26 cellular contexts compared by ENCODE assay signal in the genomic region with DNA sequence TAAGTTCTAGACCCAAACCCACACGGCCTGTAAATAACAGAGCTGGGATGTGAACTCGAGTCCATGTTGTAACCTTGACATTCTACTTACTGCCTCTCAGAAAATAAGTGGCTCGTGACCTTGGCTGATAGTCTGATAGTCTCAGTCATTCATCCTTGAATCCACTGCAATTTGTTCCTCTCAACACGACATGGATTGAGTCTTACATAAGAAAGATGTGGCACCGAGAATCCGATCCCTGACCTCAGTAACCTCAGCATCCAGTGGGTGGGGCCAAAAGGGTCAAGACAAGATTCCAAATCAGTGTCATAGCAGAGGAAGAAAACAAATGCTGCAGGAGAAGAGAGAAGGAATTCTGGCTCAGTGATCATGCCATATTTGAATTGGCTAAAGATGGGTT.
"Had no signal": no experiment of that assay in that cellular context is flagged by ENCODE, and none has a peak within 500 bp of the region (broad histone marks: within the 10 kb centered on the region; RNA-seq: fewer than 3 reads in every experiment).

No MANE protein-coding gene starts in this region.

- H3K9me3 Mint-ChIP-seq: activated CD4-positive, alpha-beta memory T cell treated with anti-CD3 and anti-CD28 coated beads for 36 hours; activated naive CD8-positive, alpha-beta T cell treated with anti-CD3 and anti-CD28 coated beads for 36 hours; activated T-helper 2 cell treated with anti-CD3 and anti-CD28 coated beads, Interferon-gamma antibody, Interleukin-2, Interleukin-4, amounts not matched to agents 10 μg/mL and 5 μg/mL and 100 μg/mL, durations not matched to agents 14 hours and 24 hours and 36 hours; naive B cell; neural progenitor cell; T-cell had no signal

- H3K36me3 ChIP-seq: neural progenitor cell had no signal

- H3K27ac ChIP-seq: brain microvascular endothelial cell, neural progenitor cell, psoas muscle, spleen, suprapubic skin, tibial artery, upper lobe of right lung, VCaP had no signal

- H3K4me1 ChIP-seq: neural progenitor cell, psoas muscle, suprapubic skin, upper lobe of right lung had no signal

- H3K4me3 Mint-ChIP-seq: activated CD4-positive, alpha-beta memory T cell treated with anti-CD3 and anti-CD28 coated beads for 36 hours; activated naive CD8-positive, alpha-beta T cell treated with anti-CD3 and anti-CD28 coated beads for 36 hours; neural progenitor cell; T-cell had no signal

- FAIRE-seq: astrocyte, islet of Langerhans had no signal

- H3K27ac Mint-ChIP-seq: activated CD4-positive, alpha-beta memory T cell treated with anti-CD3 and anti-CD28 coated beads for 36 hours; activated T-helper 2 cell treated with anti-CD3 and anti-CD28 coated beads, Interferon-gamma antibody, Interleukin-2, Interleukin-4, amounts not matched to agents 10 μg/mL and 5 μg/mL and 100 μg/mL, durations not matched to agents 14 hours and 24 hours and 36 hours; T-cell had no signal

- H3K9me3 ChIP-seq: psoas muscle, spleen, suprapubic skin, tibial artery, upper lobe of right lung had no signal

- ATAC-seq: activated CD4-positive, CD25-positive, alpha-beta regulatory T cell treated with anti-CD3 and anti-CD28 coated beads, Interleukin-2, amount 50 U/mL, for 24 hours; esophagus mucosa; psoas muscle; T-cell had no signal

- H3K4me3 ChIP-seq: neural progenitor cell, psoas muscle, spleen, suprapubic skin, tibial artery, upper lobe of right lung had no signal

- H3K27me3 Mint-ChIP-seq: activated CD4-positive, alpha-beta memory T cell treated with anti-CD3 and anti-CD28 coated beads for 36 hours; activated naive CD8-positive, alpha-beta T cell treated with anti-CD3 and anti-CD28 coated beads for 36 hours; naive B cell; T-cell had no signal

- DNase-seq: activated CD4-positive, alpha-beta memory T cell treated with anti-CD3 and anti-CD28 coated beads for 36 hours; activated CD4-positive, alpha-beta T cell treated with anti-CD3 and anti-CD28 coated beads for 48 hours; activated CD8-positive, alpha-beta memory T cell treated with anti-CD3 and anti-CD28 coated beads, Interleukin-2, amount 50 U/mL, for 4 hours; activated naive CD8-positive, alpha-beta T cell treated with anti-CD3 and anti-CD28 coated beads for 36 hours; activated T-cell treated with anti-CD3 and anti-CD28 coated beads, Interleukin-2, amount 50 U/mL, for 1 hour; amniotic stem cell; brain microvascular endothelial cell; cortex of kidney; foreskin fibroblast; mammary epithelial cell; naive B cell; occipital lobe; psoas muscle; spleen; stimulated activated naive CD4-positive, alpha-beta T cell; T-cell; tibial artery; upper lobe of right lung had no signal

- H3K27me3 ChIP-seq: brain microvascular endothelial cell, neural progenitor cell, spleen, suprapubic skin, tibial artery, upper lobe of right lung had no signal
